ENCODE assay signal across 32 cellular contexts in genomic region chr12:131018808-131019397, GRCh38.
"Had no signal": no experiment of that assay in that cellular context is flagged by ENCODE, and none has a peak within 500 bp of the region (broad histone marks: within the 10 kb centered on the region; RNA-seq: fewer than 3 reads in every experiment).

No MANE protein-coding gene starts in this region.

- H3K9me3 ChIP-seq: Peyer's patch had no signal

- H3K4me3 ChIP-seq: Peyer's patch had no signal

- FAIRE-seq: bronchial epithelial cell had no signal

- H3K27me3 ChIP-seq: Peyer's patch had no signal

- H3K27ac ChIP-seq: Peyer's patch, WERI-Rb-1 had no signal

- H3K4me1 ChIP-seq: Peyer's patch had no signal

- ATAC-seq: activated CD8-positive, alpha-beta memory T cell treated with anti-CD3 and anti-CD28 coated beads, Interleukin-2, amount 10 ng/mL, durations not matched to agents 7 days and 5 days; activated naive CD8-positive, alpha-beta T cell treated with anti-CD3 and anti-CD28 coated beads, Interleukin-2, amount 50 U/mL, for 24 hours; PC-3; Right ventricle myocardium inferior; SK-N-SH treated with all-trans-retinoic acid at 6 μM for 48 hours had no signal

- DNase-seq: activated CD4-positive, alpha-beta memory T cell treated with anti-CD3 and anti-CD28 coated beads, Interleukin-2, amount 10 ng/mL, durations not matched to agents 7 days and 5 days; activated CD4-positive, alpha-beta T cell treated with anti-CD3 and anti-CD28 coated beads for 1 hour; activated CD4-positive, alpha-beta T cell treated with anti-CD3 and anti-CD28 coated beads for 48 hours; activated CD4-positive, CD25-positive, alpha-beta regulatory T cell; activated CD8-positive, alpha-beta memory T cell treated with anti-CD3 and anti-CD28 coated beads for 24 hours; activated CD8-positive, alpha-beta memory T cell treated with anti-CD3 and anti-CD28 coated beads, Interleukin-2, amount 10 ng/mL, durations not matched to agents 7 days and 5 days; activated CD8-positive, alpha-beta memory T cell treated with anti-CD3 and anti-CD28 coated beads, Interleukin-2, amount 50 U/mL, for 48 hours; activated effector memory CD4-positive, alpha-beta T cell treated with Interleukin-2 at 50 U/mL for 16 hours; activated naive CD4-positive, alpha-beta T cell treated with anti-CD3 and anti-CD28 coated beads, Interleukin-2, amount 10 ng/mL, durations not matched to agents 7 days and 5 days; activated naive CD8-positive, alpha-beta T cell treated with anti-CD3 and anti-CD28 coated beads, Interleukin-2, amount 50 U/mL, for 24 hours; activated T-cell treated with anti-CD3 and anti-CD28 coated beads, Interleukin-2, amount 50 U/mL, for 48 hours; anterior cingulate cortex; caudate nucleus; NCI-H1048; NCI-H1105 treated with DMSO at 0.1 percent for 48 hours; NCI-H1436; NCI-H1694; NCI-H2029; NCI-H345; NCI-H524 treated with DMSO at 0.1 percent for 48 hours; PC-3; Peyer's patch; RPMI8226; SIG-M5; SW 1271; T-helper 1 cell; T-helper 2 cell; T-helper 9 cell; WERI-Rb-1 had no signal

- H3K36me3 ChIP-seq: Peyer's patch, WERI-Rb-1 had no signal
